In the genomic region with DNA sequence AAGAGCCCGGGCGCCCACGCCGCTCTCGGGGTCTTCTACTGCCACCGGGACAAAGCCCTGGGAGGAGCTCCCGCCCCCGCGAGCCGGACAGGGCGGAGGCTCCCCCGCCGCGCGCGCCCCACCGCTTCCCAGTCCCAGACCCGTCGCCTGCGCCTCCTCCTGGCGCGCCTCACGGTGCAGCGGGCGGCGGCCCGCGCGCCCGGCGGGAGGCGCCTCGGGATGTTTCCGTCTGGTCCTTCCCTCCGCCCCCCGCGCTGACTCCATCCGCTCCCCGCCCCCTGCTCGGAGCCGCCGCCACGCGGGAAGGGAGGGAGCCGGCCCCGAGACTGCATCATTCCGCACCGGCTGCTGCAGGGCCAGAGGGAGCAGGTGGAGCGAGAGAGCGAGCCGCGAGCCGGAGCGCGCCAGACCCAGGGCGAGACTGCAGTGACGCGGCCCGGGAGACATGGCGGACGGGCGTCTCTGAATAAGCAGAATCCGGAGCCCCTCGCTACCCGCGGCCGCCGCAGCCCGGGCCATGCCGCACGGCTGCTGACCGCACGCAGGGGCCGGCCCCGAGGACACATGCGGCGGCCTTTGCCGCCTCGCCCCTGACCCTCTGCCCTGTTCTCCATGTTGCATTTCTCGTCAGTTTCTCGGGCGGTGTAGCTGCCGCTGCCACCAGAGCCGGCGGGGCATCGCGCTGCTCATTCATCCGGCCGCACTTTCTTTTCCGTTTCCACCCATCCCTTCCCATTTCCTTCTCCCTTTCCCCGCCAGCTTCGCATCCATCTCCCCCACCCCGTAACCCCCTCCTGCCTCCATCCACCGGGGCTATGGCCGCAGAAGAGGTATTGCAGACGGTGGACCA, we compare ENCODE assay signal across 1 cellular context.
TF ChIP-seq lines count a peak whose summit lies in the region.

A gene (plus strand): TSS at position 331 of the 850 bp plus-strand sequence. CDS start 485 bp downstream, at position 816.

TF ChIP-seq in SK-N-SH treated with all-trans-retinoic acid at 6 μM for 48 hours, 23 proteins besides CTCF, POLR2A, EP300 and RAD21 (continued from another document):
- TF ChIP-seq, protein P1, sequence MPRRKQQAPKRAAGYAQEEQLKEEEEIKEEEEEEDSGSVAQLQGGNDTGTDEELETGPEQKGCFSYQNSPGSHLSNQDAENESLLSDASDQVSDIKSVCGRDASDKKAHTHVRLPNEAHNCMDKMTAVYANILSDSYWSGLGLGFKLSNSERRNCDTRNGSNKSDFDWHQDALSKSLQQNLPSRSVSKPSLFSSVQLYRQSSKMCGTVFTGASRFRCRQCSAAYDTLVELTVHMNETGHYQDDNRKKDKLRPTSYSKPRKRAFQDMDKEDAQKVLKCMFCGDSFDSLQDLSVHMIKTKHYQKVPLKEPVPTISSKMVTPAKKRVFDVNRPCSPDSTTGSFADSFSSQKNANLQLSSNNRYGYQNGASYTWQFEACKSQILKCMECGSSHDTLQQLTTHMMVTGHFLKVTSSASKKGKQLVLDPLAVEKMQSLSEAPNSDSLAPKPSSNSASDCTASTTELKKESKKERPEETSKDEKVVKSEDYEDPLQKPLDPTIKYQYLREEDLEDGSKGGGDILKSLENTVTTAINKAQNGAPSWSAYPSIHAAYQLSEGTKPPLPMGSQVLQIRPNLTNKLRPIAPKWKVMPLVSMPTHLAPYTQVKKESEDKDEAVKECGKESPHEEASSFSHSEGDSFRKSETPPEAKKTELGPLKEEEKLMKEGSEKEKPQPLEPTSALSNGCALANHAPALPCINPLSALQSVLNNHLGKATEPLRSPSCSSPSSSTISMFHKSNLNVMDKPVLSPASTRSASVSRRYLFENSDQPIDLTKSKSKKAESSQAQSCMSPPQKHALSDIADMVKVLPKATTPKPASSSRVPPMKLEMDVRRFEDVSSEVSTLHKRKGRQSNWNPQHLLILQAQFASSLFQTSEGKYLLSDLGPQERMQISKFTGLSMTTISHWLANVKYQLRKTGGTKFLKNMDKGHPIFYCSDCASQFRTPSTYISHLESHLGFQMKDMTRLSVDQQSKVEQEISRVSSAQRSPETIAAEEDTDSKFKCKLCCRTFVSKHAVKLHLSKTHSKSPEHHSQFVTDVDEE (CRISPR knock-in tag; IDR thresholded peaks at IDR 0.05): no peak
- TF ChIP-seq ZNF565 (CRISPR knock-in tag; conservative IDR thresholded peaks at IDR 0.05; ENCODE audit: low read depth) (no peak), RARB (CRISPR knock-in tag; IDR thresholded peaks at IDR 0.05) (no peak), CSDC2 (CRISPR knock-in tag; IDR thresholded peaks at IDR 0.05) (no peak)
TF ChIP-seq in SK-N-SH treated with all-trans-retinoic acid at 6 μM for 48 hours: peak in this region for 0.
